ENCODE assay signal across 29 cellular contexts in the genomic region with DNA sequence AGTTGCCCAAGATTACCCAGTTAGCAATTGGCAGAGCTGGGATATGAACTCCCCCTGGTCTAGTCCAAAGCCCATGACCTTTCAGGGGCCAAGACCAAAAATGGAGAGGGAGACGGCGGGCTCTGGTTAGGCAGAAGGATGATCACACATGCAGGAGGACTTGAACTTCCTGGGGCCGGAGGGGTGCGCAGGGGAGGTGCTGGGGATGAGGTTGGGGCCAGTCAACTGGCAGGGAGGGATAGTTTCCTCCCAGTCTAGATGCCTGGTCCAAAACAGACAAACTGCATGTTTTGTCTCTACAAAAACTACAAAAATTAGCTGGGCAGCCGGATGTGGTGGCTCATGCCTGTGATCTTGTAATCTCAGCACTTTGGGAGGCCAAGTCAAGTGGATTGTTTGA.
DNase-seq lines count a peak whose midpoint lies in the region; FAIRE-seq and TF ChIP-seq lines count a peak whose summit lies in the region.
"Had no signal": no experiment of that assay in that cellular context is flagged by ENCODE, and none has a peak within 500 bp of the region (broad histone marks: within the 10 kb centered on the region; RNA-seq: fewer than 3 reads in every experiment).

No MANE protein-coding gene starts in this region.

- peaks cover 9% of the 10 kb centered on the region for H3K4me1 Mint-ChIP-seq in T-helper 1 cell treated with Interleukin-12 subunit alpha and Interleukin-12 subunit beta and Interleukin-4 antibody, amounts not matched to agents 30 μg/mL and 1 μg/mL, for 36 hours (ENCODE audit: low read depth)
- H3K4me1 Mint-ChIP-seq in astrocyte (ENCODE audit: low read depth, unreplicated experiment) (no peaks in the 10 kb centered on the region), mesothelial cell of epicardium (peaks cover 6% of the 10 kb centered on the region)

- FAIRE-seq in astrocyte (lab: Jason Lieb, UNC), result no peak
- no peak for FAIRE-seq in GM19239 (lab: Jason Lieb, UNC)

- H3K9me3 ChIP-seq in astrocyte (ENCODE audit: insufficient read depth, low read depth, low read length) (no peaks in the 10 kb centered on the region), prostate gland (no peaks in the 10 kb centered on the region)
- H3K9me3 ChIP-seq: breast epithelium, colonic mucosa, heart right ventricle, MG63, neutrophil, Peyer's patch, psoas muscle, thyroid gland had no signal

- H3K27me3 Mint-ChIP-seq in T-helper 1 cell treated with Interleukin-12 subunit alpha and Interleukin-12 subunit beta and Interleukin-4 antibody, amounts not matched to agents 30 μg/mL and 1 μg/mL, for 36 hours (ENCODE audit: low read depth), result peaks cover 4% of the 10 kb centered on the region
- H3K27me3 Mint-ChIP-seq in astrocyte (ENCODE audit: low read depth, unreplicated experiment) (peaks cover 7% of the 10 kb centered on the region), mesothelial cell of epicardium (ENCODE audit: low read depth) (no peaks in the 10 kb centered on the region)

- no peak for TF ChIP-seq POLR2A in prostate gland (IDR thresholded peaks at IDR 0.05)

- TF ChIP-seq CTCF in GM12865 (IDR thresholded peaks at IDR 0.05; ENCODE audit: insufficient read depth, low read depth, low read length, missing control alignments), result no peak
- TF ChIP-seq CTCF in astrocyte (IDR thresholded peaks at IDR 0.05; ENCODE audit: insufficient read depth, low read depth, low read length), result no peak
- no peak for TF ChIP-seq CTCF in mesothelial cell of epicardium (IDR thresholded peaks at IDR 0.05; ENCODE audit: unreplicated experiment)
- no peak for TF ChIP-seq CTCF in prostate gland (IDR thresholded peaks at IDR 0.05)

- no peaks in the 10 kb centered on the region for H3K36me3 ChIP-seq in astrocyte (ENCODE audit: insufficient read depth, low read length)
- H3K36me3 ChIP-seq in prostate gland, result no peaks in the 10 kb centered on the region
- H3K36me3 ChIP-seq: breast epithelium, colonic mucosa, heart right ventricle, neutrophil, Peyer's patch, thyroid gland had no signal

- H3K36me3 Mint-ChIP-seq in T-helper 1 cell treated with Interleukin-12 subunit alpha and Interleukin-12 subunit beta and Interleukin-4 antibody, amounts not matched to agents 30 μg/mL and 1 μg/mL, for 36 hours (ENCODE audit: low read depth), result no peaks in the 10 kb centered on the region
- no peaks in the 10 kb centered on the region for H3K36me3 Mint-ChIP-seq in astrocyte (ENCODE audit: low read depth, unreplicated experiment)
- no peaks in the 10 kb centered on the region for H3K36me3 Mint-ChIP-seq in mesothelial cell of epicardium
- H3K36me3 Mint-ChIP-seq: CD4-positive, alpha-beta memory T cell had no signal

- H3K9me3 Mint-ChIP-seq in T-helper 1 cell treated with Interleukin-12 subunit alpha and Interleukin-12 subunit beta and Interleukin-4 antibody, amounts not matched to agents 30 μg/mL and 1 μg/mL, for 36 hours, result no peaks in the 10 kb centered on the region
- H3K9me3 Mint-ChIP-seq in astrocyte (ENCODE audit: unreplicated experiment), result no peaks in the 10 kb centered on the region
- H3K9me3 Mint-ChIP-seq in mesothelial cell of epicardium, result no peaks in the 10 kb centered on the region
- H3K9me3 Mint-ChIP-seq: CD4-positive, alpha-beta memory T cell had no signal

- 86% methylated on average over 5 of the region's 5 CpGs for WGBS in prostate gland

- intact Hi-C loops in prostate gland (cut with DNase I), result no loop called here

- DNase-seq in T-helper 1 cell (no peak), GM12865 (ENCODE audit: low read depth) (peak; percentile 20), astrocyte (ENCODE audit: low read depth) (no peak), mesothelial cell of epicardium (ENCODE audit: low spot score in 2 of 2, unreplicated experiment in 2 of 2) (no peak), prostate gland (ENCODE audit: low spot score) (no peak), GM19239 (ENCODE audit: insufficient read length, low spot score) (no peak), activated gamma-delta T cell treated with Interleukin-2 at 50 U/mL for 16 hours (no peak)
- DNase-seq: activated CD4-positive, alpha-beta T cell treated with anti-CD3 and anti-CD28 coated beads for 1 hour; activated CD8-positive, alpha-beta memory T cell treated with anti-CD3 and anti-CD28 coated beads for 24 hours; activated T-cell treated with anti-CD3 and anti-CD28 coated beads, Interleukin-2, amount 50 U/mL, for 1 hour; amygdala; CD4-positive, alpha-beta memory T cell; colonic mucosa; foreskin keratinocyte; HCEC 1CT; heart right ventricle; mammary epithelial cell; MG63; NCI-H2029; NCI-H526; Peyer's patch; psoas muscle; stimulated activated CD4-positive, alpha-beta T cell treated with anti-CD3 and anti-CD28 coated beads, Interleukin-15, amount 100 ng/mL, for 24 hours; stimulated activated naive CD8-positive, alpha-beta T cell treated with anti-CD3 and anti-CD28 coated beads, Interleukin-15, Interleukin-2, amounts not matched to agents 100 U/mL and 50 U/mL, for 24 hours; thyroid gland had no signal

- no peaks in the 10 kb centered on the region for H3K79me2 ChIP-seq in astrocyte (ENCODE audit: insufficient read depth, low read length)

- H4K20me1 ChIP-seq in astrocyte (ENCODE audit: insufficient read depth, low read length), result no peaks in the 10 kb centered on the region

- H3K27ac ChIP-seq in astrocyte (ENCODE audit: low read depth, low read length) (no peak overlapping the region), prostate gland (no peak overlapping the region)
- H3K27ac ChIP-seq: 22Rv1, breast epithelium, colonic mucosa, heart right ventricle, neutrophil, Peyer's patch, psoas muscle, thyroid gland had no signal

- H3K4me1 ChIP-seq in astrocyte (ENCODE audit: insufficient read depth, low read length) (no peaks in the 10 kb centered on the region), prostate gland (replicated peaks) (no peaks in the 10 kb centered on the region)
- H3K4me1 ChIP-seq: breast epithelium, colonic mucosa, foreskin keratinocyte, Peyer's patch, psoas muscle, thyroid gland had no signal

- H3K27me3 ChIP-seq in astrocyte (ENCODE audit: insufficient read depth, low read length), result no peaks in the 10 kb centered on the region
- no peaks in the 10 kb centered on the region for H3K27me3 ChIP-seq in prostate gland (replicated peaks; ENCODE audit: insufficient read depth)
- H3K27me3 ChIP-seq: breast epithelium, colonic mucosa, foreskin keratinocyte, heart right ventricle, MG63, neutrophil, Peyer's patch, thyroid gland had no signal

- H2AFZ ChIP-seq in astrocyte (ENCODE audit: low read depth, low read length), result no peak overlapping the region

- H3K4me2 ChIP-seq in astrocyte (ENCODE audit: low read length), result no peak overlapping the region

- no peak overlapping the region for H3K4me3 ChIP-seq in GM12865 (ENCODE audit: low read depth, low read length)
- H3K4me3 ChIP-seq in astrocyte (ENCODE audit: insufficient read depth, low read depth, low read length), result no peak overlapping the region
- no peak overlapping the region for H3K4me3 ChIP-seq in prostate gland
- H3K4me3 ChIP-seq: colonic mucosa, heart right ventricle, MG63, Peyer's patch, psoas muscle, thyroid gland had no signal

- H3K9ac ChIP-seq in astrocyte (ENCODE audit: low read length), result no peak overlapping the region

- peak overlapping the region; percentile 66 for H3K4me3 Mint-ChIP-seq in T-helper 1 cell treated with Interleukin-12 subunit alpha and Interleukin-12 subunit beta and Interleukin-4 antibody, amounts not matched to agents 30 μg/mL and 1 μg/mL, for 36 hours
- H3K4me3 Mint-ChIP-seq in astrocyte (ENCODE audit: unreplicated experiment) (no peak overlapping the region), mesothelial cell of epicardium (peak overlapping the region; percentile 37)

- H3K27ac Mint-ChIP-seq in T-helper 1 cell treated with Interleukin-12 subunit alpha and Interleukin-12 subunit beta and Interleukin-4 antibody, amounts not matched to agents 30 μg/mL and 1 μg/mL, for 36 hours, result no peak overlapping the region
- peak overlapping the region; percentile 26 for H3K27ac Mint-ChIP-seq in astrocyte (ENCODE audit: unreplicated experiment)
- H3K27ac Mint-ChIP-seq in mesothelial cell of epicardium, result no peak overlapping the region
